In the genomic region with DNA sequence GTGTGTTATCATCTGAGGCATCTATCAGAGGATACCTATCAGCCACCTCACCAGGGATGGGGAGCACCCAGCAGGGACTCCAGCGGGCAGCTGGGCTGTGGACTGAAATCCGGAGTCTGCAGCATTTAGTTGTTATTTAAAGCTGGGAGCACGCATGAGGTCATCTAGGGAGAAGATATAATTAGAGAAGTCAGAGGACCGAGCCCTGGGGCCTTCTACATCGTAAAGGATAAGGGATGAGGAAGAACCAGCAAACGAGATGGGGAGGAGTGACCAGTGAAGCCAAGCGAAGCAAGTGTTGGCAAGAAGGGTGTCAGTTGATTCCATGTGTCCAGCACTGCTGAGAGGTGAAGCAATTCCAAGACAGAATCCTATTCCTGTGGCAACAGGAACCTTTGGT, we compare ENCODE assay signal across 12 cellular contexts.
"Had no signal": no experiment of that assay in that cellular context is flagged by ENCODE, and none has a peak within 500 bp of the region (broad histone marks: within the 10 kb centered on the region; RNA-seq: fewer than 3 reads in every experiment).

No MANE protein-coding gene starts in this region.

- ATAC-seq: activated CD4-positive, alpha-beta T cell treated with anti-CD3 and anti-CD28 coated beads for 36 hours; mucosa of descending colon; stimulated activated naive B cell treated with anti-CD40 and anti-IgM and Interleukin-4, amounts not matched to agents 10 μg/mL and 1 μg/mL and 100 μg/mL, for 72 hours; T-cell; WTC11 had no signal

- H3K27me3 ChIP-seq: esophagus squamous epithelium, sigmoid colon had no signal

- H3K27ac ChIP-seq: esophagus squamous epithelium, sigmoid colon had no signal

- H3K9me3 ChIP-seq: esophagus squamous epithelium, mucosa of descending colon, sigmoid colon had no signal

- DNase-seq: activated CD4-positive, alpha-beta T cell treated with anti-CD3 and anti-CD28 coated beads for 36 hours; activated CD4-positive, alpha-beta T cell treated with anti-CD3 and anti-CD28 coated beads, Interleukin-2, amount 50 U/mL, for 48 hours; effector memory CD4-positive, alpha-beta T cell; esophagus squamous epithelium; kidney; mesenchymal stem cell; mucosa of descending colon; naive B cell; sigmoid colon; stimulated activated naive B cell treated with anti-CD40 and anti-IgM and Interleukin-4, amounts not matched to agents 10 μg/mL and 1 μg/mL and 100 μg/mL, for 72 hours; T-cell had no signal

- H3K4me3 ChIP-seq: esophagus squamous epithelium, mucosa of descending colon, sigmoid colon had no signal
